ENCODE assay signal across 11 cellular contexts in the genomic region with DNA sequence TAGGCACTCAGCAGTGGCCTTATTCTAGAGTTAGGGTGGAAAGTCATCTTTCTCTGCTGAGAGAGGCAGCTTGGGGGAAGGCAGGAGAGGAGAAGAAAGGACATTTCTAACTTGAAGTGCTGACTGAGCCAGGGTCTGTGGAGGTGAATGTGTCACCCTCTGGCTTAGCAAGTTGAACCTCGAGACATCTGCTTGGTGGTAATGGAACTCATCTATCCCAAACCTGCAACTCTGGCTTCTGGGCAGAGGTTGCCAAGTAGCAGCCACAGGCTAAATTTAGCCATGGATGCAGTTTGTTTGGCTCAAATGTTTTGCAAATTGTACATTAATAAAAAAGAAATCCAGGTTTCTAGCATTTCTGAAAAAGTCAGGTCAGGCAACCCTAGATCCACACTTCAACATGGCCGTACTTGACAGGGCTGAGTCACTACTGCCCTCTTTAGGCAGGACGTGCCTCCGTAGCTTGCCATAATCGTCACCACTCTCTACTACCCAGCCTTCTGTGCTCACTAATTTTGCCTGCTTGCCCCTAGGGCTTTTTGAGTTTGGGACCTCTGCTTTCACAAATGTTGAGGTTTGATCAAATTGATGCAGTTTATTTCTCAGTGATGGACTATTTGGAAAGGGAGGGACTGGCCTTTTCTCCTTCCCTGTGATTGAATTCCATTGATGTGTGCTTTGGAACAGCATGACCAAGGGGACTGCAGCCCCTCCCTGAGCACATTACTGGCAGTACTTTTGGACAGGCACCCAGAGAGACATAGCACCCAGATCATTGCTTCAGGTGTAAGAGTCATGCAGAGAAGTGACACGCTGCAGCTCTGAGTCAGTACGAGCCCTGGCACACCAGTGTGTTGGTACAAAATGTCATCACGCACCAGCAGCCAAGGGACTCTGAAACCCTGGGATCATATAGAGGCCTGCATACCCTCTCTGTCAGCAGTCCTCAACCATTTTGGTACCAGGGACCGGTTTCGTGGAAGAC. TPM values are rescaled to one million over a fixed set of nuclear protein-coding genes. Genes with fewer than 3 reads are reported as not detected.
DNase-seq lines count a peak whose midpoint lies in the region; ATAC-seq, FAIRE-seq and TF ChIP-seq lines count a peak whose summit lies in the region.
"Had no signal": no experiment of that assay in that cellular context is flagged by ENCODE, and none has a peak within 500 bp of the region (broad histone marks: within the 10 kb centered on the region; RNA-seq: fewer than 3 reads in every experiment).

No MANE protein-coding gene starts in this region.

- H4K8ac ChIP-seq in H1 (ENCODE audit: extremely low read depth, insufficient read depth, low read length) = no peak overlapping the region; the same call in 1 of the 2 replicates

- no peak for TF ChIP-seq POLR2A in H1 (IDR thresholded peaks at IDR 0.05; ENCODE audit: control extremely low read depth in 1 of 2, low read depth in 2 of 2, low read length in 2 of 2)

- H3K14ac ChIP-seq in H1 (ENCODE audit: insufficient read length) = no peak overlapping the region

- H3K9me2 ChIP-seq in Loucy (replicated peaks; ENCODE audit: low read depth, low read length) = no peaks in the 10 kb centered on the region

- H3K9ac ChIP-seq in Loucy (ENCODE audit: low read depth, low read length, poor library complexity, severe bottlenecking) (no peak overlapping the region), H1 (replicated peaks in 1 of 4; ENCODE audit: extremely low read depth in 1 of 4, low read depth in 3 of 4, low read length in 3 of 4) (no peak overlapping the region), skeletal muscle tissue (ENCODE audit: low read depth in 1 of 3, low read length in 3 of 3) (peak overlapping the region in 1 of 3 donors; percentile 42)

- POLR2A ChIA-PET in H1 (lab: Charles Lee; ENCODE audit: partially characterized antibody) = no interaction called here

- H2BK5ac ChIP-seq in H1 (ENCODE audit: low read depth, low read length) = no peak overlapping the region

- H3K36me3 ChIP-seq in Loucy (ENCODE audit: insufficient read depth, low read length) (no peaks in the 10 kb centered on the region), H1 (ENCODE audit: control insufficient read depth in 2 of 4, insufficient read depth in 4 of 4, low read length in 3 of 4) (no peaks in the 10 kb centered on the region), skeletal muscle tissue (ENCODE audit: control insufficient read depth in 3 of 3, insufficient read depth in 3 of 3, low read length in 3 of 3) (no peaks in the 10 kb centered on the region)

- H3F3A ChIP-seq in Loucy (ENCODE audit: low read depth) = no peaks in the 10 kb centered on the region

- no peak overlapping the region for H2BK20ac ChIP-seq in H1 (ENCODE audit: low read length)

- no peak for TF ChIP-seq EP300 in H1 (IDR thresholded peaks at IDR 0.05; ENCODE audit: borderline replicate concordance in 1 of 2, low read depth in 2 of 2, low read length in 2 of 2)

- peak; percentile 60 to 73 for TF ChIP-seq RAD21 in H1 (IDR thresholded peaks at IDR 0.05 in 1 of 2, conservative IDR thresholded peaks at IDR 0.05 in 1 of 2; ENCODE audit: low read depth in 2 of 2, low read length in 2 of 2)

- H3K27me3 ChIP-seq in Loucy (ENCODE audit: insufficient read depth, low read length, poor library complexity, severe bottlenecking) (no peaks in the 10 kb centered on the region), H1 (replicated peaks in 1 of 4; ENCODE audit: control insufficient read depth in 3 of 4, extremely low read depth in 1 of 4, insufficient read depth in 3 of 4, low read length in 3 of 4) (peaks cover 3 to 21% (median 20%) of the 10 kb centered on the region in 4 experiments), skeletal muscle tissue (ENCODE audit: control insufficient read depth in 3 of 3, insufficient read depth in 3 of 3, low read length in 3 of 3) (no peaks in the 10 kb centered on the region)

- H3K4me2 ChIP-seq in Loucy (ENCODE audit: low read depth, low read length, poor library complexity, severe bottlenecking) (no peak overlapping the region), H1 (ENCODE audit: insufficient read depth in 1 of 2, low read depth in 2 of 2, low read length in 2 of 2) (no peak overlapping the region)

- H2AFZ ChIP-seq in Loucy (ENCODE audit: low read length) = no peak overlapping the region
- no peak overlapping the region for H2AFZ ChIP-seq in H1 (ENCODE audit: low read length)

- CTCF ChIA-PET in H1 (lab: Charles Lee; ENCODE audit: partially characterized antibody) = interaction anchor here (0.6 to 5.4 kb wide), 22 partner anchors 7 to 671 kb away, joined by 3 to 36 read pairs (median 4); no protein-coding TSS in a partner anchor

- H3K4ac ChIP-seq in H1 (replicated peaks; ENCODE audit: insufficient read length, low read depth, low read length) = no peak overlapping the region

- H3K4me3 ChIP-seq in Loucy (ENCODE audit: low read length, poor library complexity, severe bottlenecking) = no peak overlapping the region
- no peak overlapping the region for H3K4me3 ChIP-seq in H1 (ENCODE audit: extremely low read depth in 1 of 4, insufficient read depth in 2 of 4, low read depth in 3 of 4, low read length in 4 of 4)
- peak overlapping the region in 2 of 3 donors; percentile 1 to 45 for H3K4me3 ChIP-seq in skeletal muscle tissue (ENCODE audit: low read length in 3 of 3)

- H3K23ac ChIP-seq in H1 (ENCODE audit: insufficient read length) = no peak overlapping the region

- H3K56ac ChIP-seq in H1 (replicated peaks; ENCODE audit: insufficient read length, low read depth, low read length) = no peak overlapping the region

- peak overlapping the region; percentile 27; the same call in 1 of the 2 replicates for H2AK5ac ChIP-seq in H1 (ENCODE audit: low read depth, low read length)

- H4K20me1 ChIP-seq in Loucy (ENCODE audit: insufficient read depth, low read length, poor library complexity, severe bottlenecking) = no peaks in the 10 kb centered on the region
- no peaks in the 10 kb centered on the region for H4K20me1 ChIP-seq in H1 (replicated peaks in 1 of 2; ENCODE audit: control insufficient read depth in 1 of 2, insufficient read depth in 2 of 2, low read length in 2 of 2)

- no peaks in the 10 kb centered on the region for H3K79me2 ChIP-seq in Loucy (ENCODE audit: insufficient read depth, low read length)
- no peaks in the 10 kb centered on the region for H3K79me2 ChIP-seq in H1 (ENCODE audit: control insufficient read depth in 1 of 2, insufficient read depth in 2 of 2, low read length in 2 of 2)

- no peak overlapping the region for H4K5ac ChIP-seq in H1 (ENCODE audit: insufficient read length, low read depth, low read length)

- no peaks in the 10 kb centered on the region for H3K4me1 ChIP-seq in Loucy (ENCODE audit: insufficient read depth, low read length, poor library complexity, severe bottlenecking)
- peaks cover 2 to 11% (median 6%) of the 10 kb centered on the region in 4 experiments for H3K4me1 ChIP-seq in H1 (replicated peaks in 1 of 4; ENCODE audit: control insufficient read depth in 3 of 4, insufficient read depth in 4 of 4, low read length in 3 of 4)
- H3K4me1 ChIP-seq in skeletal muscle tissue (ENCODE audit: control insufficient read depth in 3 of 3, insufficient read depth in 3 of 3, low read length in 3 of 3) = peaks cover 56 to 92% (median 75%) of the 10 kb centered on the region in 3 donors

- H3K27ac ChIP-seq in H1 (ENCODE audit: low read depth, low read length) (no peak overlapping the region), skeletal muscle tissue (ENCODE audit: low read depth, low read length) (peak overlapping the region; percentile 28)

- H4K91ac ChIP-seq in H1 (replicated peaks; ENCODE audit: insufficient read length, low read length) = no peak overlapping the region

- H2BK15ac ChIP-seq in H1 (ENCODE audit: low read length) = peak overlapping the region; percentile 76; the same call in 1 of the 2 replicates

- no peak for FAIRE-seq in H1 (lab: Jason Lieb, UNC)

- 89% methylated on average over 10 of the region's 10 CpGs; no CpG with 5 or more reads in 1 of the 2 experiments for WGBS in H1 (ENCODE audit: extremely low coverage in 1 of 2, insufficient coverage in 1 of 2, insufficient read length in 1 of 2, insufficient replicate concordance in 2 of 2, low coverage in 1 of 2, low lambda C conversion rate in 2 of 2, missing lambda C conversion rate in 1 of 2), 2 experiments

- TF ChIP-seq CTCF in Loucy (conservative IDR thresholded peaks at IDR 0.05; ENCODE audit: low read length) = peak; percentile 51
- TF ChIP-seq CTCF in H1 (IDR thresholded peaks at IDR 0.05; ENCODE audit: control extremely low read depth in 1 of 3, insufficient read depth in 1 of 3, low read depth in 1 of 3, low read length in 3 of 3) = peak; percentile 57 to 90 (median 80)

- peaks cover 10% of the 10 kb centered on the region; the same call in 1 of the 2 replicates for H3K23me2 ChIP-seq in H1 (ENCODE audit: low read depth, low read length)

- H2BK120ac ChIP-seq in H1 (replicated peaks; ENCODE audit: low read depth, low read length) = no peak overlapping the region

- no peak overlapping the region for H3K18ac ChIP-seq in H1 (ENCODE audit: extremely low read depth, low read length)

- peak overlapping the region; percentile 35; the same call in 1 of the 2 replicates for H2BK12ac ChIP-seq in H1 (ENCODE audit: low read depth, low read length)

- no peaks in the 10 kb centered on the region for H3K79me1 ChIP-seq in H1 (ENCODE audit: low read depth, low read length)

- ATAC-seq in HG02759 (IDR thresholded peaks at IDR 0.05; ENCODE audit: unreplicated experiment) = no peak

- no peaks in the 10 kb centered on the region for H3K9me3 ChIP-seq in Loucy (ENCODE audit: insufficient read depth, low read depth, low read length)
- H3K9me3 ChIP-seq in H1 (ENCODE audit: insufficient read depth in 2 of 2, low read depth in 1 of 2, low read length in 1 of 2) = 0 out of 4 replicates have a peak, but pooled peaks cover 0 to 3% of the 10 kb centered on the region in 2 experiments
- no peaks in the 10 kb centered on the region for H3K9me3 ChIP-seq in skeletal muscle tissue (ENCODE audit: control insufficient read depth in 3 of 3, low read length in 3 of 3)

- DNase-seq in NCI-H748 (lab: John Stamatoyannopoulos, UW; ENCODE audit: unreplicated experiment) = peak; percentile 9
- no peak for DNase-seq in NCI-H748 treated with DMSO at 0.1 percent for 48 hours (lab: John Stamatoyannopoulos, UW)
- DNase-seq in H1 (ENCODE audit: low read depth in 1 of 2, low spot score in 2 of 2) = no peak
- no peak for DNase-seq in NCI-H1105 (lab: John Stamatoyannopoulos, UW)
- DNase-seq in glomerular visceral epithelial cell (ENCODE audit: extremely low spot score) = no peak
- DNase-seq: activated T-cell treated with anti-CD3 and anti-CD28 coated beads, Interleukin-2, amount 50 U/mL, for 1 hour; NCI-H2227 treated with DMSO at 0.1 percent for 48 hours; stimulated activated CD8-positive, alpha-beta memory T cell treated with anti-CD3 and anti-CD28 coated beads, Interleukin-4, amount 100 ng/mL, for 48 hours had no signal

RNA-seq across cellular contexts. Expression of a gene that starts 5.2 kb away (rescaled TPM):
- total RNA-seq in H1 (2021; fragmentation: NEBNext Ultra II Directional; extraction: Animal tissue kit (Norgen Biotek cat#: 25700)) = 2.3 and 2.6 TPM in 2 replicates
- 2.4 and 3.0 TPM in 2 replicates for polyA plus RNA-seq in H1 (2011; rRNA removed)
- polyA plus RNA-seq in H1 (2011; cell fraction: cytosol; rRNA removed) = 2.9 TPM
- polyA plus RNA-seq in H1 (2011; cell fraction: nucleus; rRNA removed) = 3.3 TPM
- 2.6 to 4.2 TPM (median 3.1 TPM) in 4 replicates for polyA plus RNA-seq in H1 (2012, experiment 1 of 2)
- 0.58 TPM for polyA plus RNA-seq in H1 (2012, experiment 2 of 2)
- polyA plus RNA-seq in H1 (2013, experiment 1 of 2) = 2.6 TPM
- 3.2 TPM for polyA plus RNA-seq in H1 (2013, experiment 2 of 2)
- 6.2 and 14.0 TPM in 2 replicates for polyA minus RNA-seq in H1 (2011; rRNA and poly(A)+ RNA removed)
- 2.7 TPM for polyA minus RNA-seq in H1 (2011; cell fraction: cytosol; rRNA and poly(A)+ RNA removed)
- polyA minus RNA-seq in H1 (2011; cell fraction: nucleus; rRNA and poly(A)+ RNA removed) = 22.6 TPM
- total RNA-seq in skeletal muscle tissue = 20.9 TPM

Comparison
In these comparisons a context has a peak if more than half of its experiments do, and no peak if none do; other contexts are left out.
1. H3K4me3 ChIP-seq: peak in skeletal muscle tissue (2 of 3); none in Loucy (single experiment) and H1 (0 of 4).